Comparison of ENCODE assay signal across 8 cellular contexts in genomic region chr7:27151945-27152815, GRCh38. TPM values are rescaled to one million over a fixed set of nuclear protein-coding genes. Genes with fewer than 3 reads are reported as not detected.
DNase-seq lines count a peak whose midpoint lies in the region; ATAC-seq and TF ChIP-seq lines count a peak whose summit lies in the region.

Gene HOXA3, minus strand, starts transcription at chr7:27152583. Its CDS starts 41,943 bp downstream, at chr7:27110640.

- ATAC-seq in foreskin keratinocyte (peak; percentile 0), GM21360 (IDR thresholded peaks at IDR 0.05; ENCODE audit: unreplicated experiment) (no peak), HG03159 (IDR thresholded peaks at IDR 0.05; ENCODE audit: unreplicated experiment) (no peak), GM21619 (IDR thresholded peaks at IDR 0.05; ENCODE audit: unreplicated experiment) (no peak)
- ATAC-seq in stimulated activated effector memory CD8-positive, alpha-beta T cell treated with anti-CD3 and anti-CD28 coated beads, Interleukin-12 subunit alpha, Interleukin-12 subunit beta, amount 100 ng/mL, for 72 hours, result no peak

- no peaks in the 10 kb centered on the region for H3K9me3 ChIP-seq in SU-DHL-6 (ENCODE audit: insufficient read depth, low read length)

- H3K4me3 ChIP-seq in SU-DHL-6 (ENCODE audit: insufficient read depth, low read length, poor library complexity, severe bottlenecking), result peak within 1 kb of the TSS; percentile 62

- H3K79me2 ChIP-seq in SU-DHL-6 (ENCODE audit: insufficient read depth, low read length), result peaks cover 19% of the 10 kb centered on the region; the same call in 1 of the 2 replicates

- H3F3A ChIP-seq in SU-DHL-6 (ENCODE audit: insufficient read depth), result peaks cover 6% of the 10 kb centered on the region; the same call in 1 of the 2 replicates

- no peak within 1 kb of the TSS for H3K27ac Mint-ChIP-seq in stimulated activated effector memory CD8-positive, alpha-beta T cell treated with anti-CD3 and anti-CD28 coated beads, Interleukin-12 subunit alpha, Interleukin-12 subunit beta, amount 100 ng/mL, for 72 hours

- H4K20me1 ChIP-seq in SU-DHL-6 (ENCODE audit: low read depth, low read length), result no peaks in the 10 kb centered on the region

- H3K9me3 Mint-ChIP-seq in stimulated activated effector memory CD8-positive, alpha-beta T cell treated with anti-CD3 and anti-CD28 coated beads, Interleukin-12 subunit alpha, Interleukin-12 subunit beta, amount 100 ng/mL, for 72 hours, result no peaks in the 10 kb centered on the region

- peak within 1 kb of the TSS; percentile 73 for H3K4me2 ChIP-seq in SU-DHL-6 (ENCODE audit: low read depth, low read length, poor library complexity, severe bottlenecking)

- H3K4me3 Mint-ChIP-seq in stimulated activated effector memory CD8-positive, alpha-beta T cell treated with anti-CD3 and anti-CD28 coated beads, Interleukin-12 subunit alpha, Interleukin-12 subunit beta, amount 100 ng/mL, for 72 hours, result peak within 1 kb of the TSS; percentile 77

- no peak for TF ChIP-seq CTCF in SU-DHL-6 (IDR thresholded peaks at IDR 0.05; ENCODE audit: insufficient read depth, low read length, poor library complexity, severe bottlenecking)
- no peak for TF ChIP-seq CTCF in foreskin keratinocyte (conservative IDR thresholded peaks at IDR 0.05)

- no peak within 1 kb of the TSS for H3K27ac ChIP-seq in SU-DHL-6 (ENCODE audit: low read depth, low read length)
- peak within 1 kb of the TSS; percentile 65 for H3K27ac ChIP-seq in foreskin keratinocyte

- no peaks in the 10 kb centered on the region for H3K9me2 ChIP-seq in SU-DHL-6 (replicated peaks; ENCODE audit: insufficient read depth, low read length)

- H2AFZ ChIP-seq in SU-DHL-6 (ENCODE audit: low read depth, low read length, severe bottlenecking), result peak within 1 kb of the TSS; percentile 93

- H3K27me3 ChIP-seq in SU-DHL-6 (ENCODE audit: low read length), result no peaks in the 10 kb centered on the region
- H3K27me3 ChIP-seq in foreskin keratinocyte, result no peaks in the 10 kb centered on the region

- H3K4me1 Mint-ChIP-seq in stimulated activated effector memory CD8-positive, alpha-beta T cell treated with anti-CD3 and anti-CD28 coated beads, Interleukin-12 subunit alpha, Interleukin-12 subunit beta, amount 100 ng/mL, for 72 hours, result peaks cover 51% of the 10 kb centered on the region

- H3K36me3 ChIP-seq in SU-DHL-6 (ENCODE audit: low read length), result 0 out of 2 replicates have a peak, but pooled peaks cover 4% of the 10 kb centered on the region

- H3K36me3 Mint-ChIP-seq in stimulated activated effector memory CD8-positive, alpha-beta T cell treated with anti-CD3 and anti-CD28 coated beads, Interleukin-12 subunit alpha, Interleukin-12 subunit beta, amount 100 ng/mL, for 72 hours, result peaks cover 15% of the 10 kb centered on the region

- peaks cover 12% of the 10 kb centered on the region for H3K4me1 ChIP-seq in foreskin keratinocyte

- H3K9ac ChIP-seq in SU-DHL-6 (ENCODE audit: low read length), result peak within 1 kb of the TSS; percentile 75

- DNase-seq in NCI-H82 (lab: John Stamatoyannopoulos, UW) (peak; percentile 40), NCI-H82 treated with DMSO at 0.1 percent for 48 hours (lab: John Stamatoyannopoulos, UW; ENCODE audit: unreplicated experiment) (no peak), foreskin keratinocyte (peak; percentile 67 to 84)
- peak in 1 of 2 donors; percentile 54 for DNase-seq in stimulated activated effector memory CD8-positive, alpha-beta T cell treated with anti-CD3 and anti-CD28 coated beads, Interleukin-12 subunit alpha, Interleukin-12 subunit beta, amount 100 ng/mL, for 72 hours (ENCODE audit: low spot score in 2 of 2)

RNA-seq across cellular contexts. Expression of gene HOXA3, which starts in this region (rescaled TPM):
- total RNA-seq in foreskin keratinocyte, result 1.2 and 2.1 TPM in 2 replicates
- polyA plus RNA-seq in foreskin keratinocyte, result 1.0 and 1.4 TPM in 2 replicates
